15 cellular contexts compared by ENCODE assay signal in genomic region chr1:9084883-9085282, GRCh38. TPM values are rescaled to one million over a fixed set of nuclear protein-coding genes. Genes with fewer than 3 reads are reported as not detected.
DNase-seq lines count a peak whose midpoint lies in the region; ATAC-seq and TF ChIP-seq lines count a peak whose summit lies in the region.
"Had no signal": no experiment of that assay in that cellular context is flagged by ENCODE, and none has a peak within 500 bp of the region (broad histone marks: within the 10 kb centered on the region; RNA-seq: fewer than 3 reads in every experiment).

No MANE protein-coding gene starts in this region.

- CTCF ChIA-PET in MCF 10A (lab: Yijun Ruan, JAX): interaction anchor here (0.8 to 1.6 kb wide), 4 partner anchors 13 to 80 kb away, joined by 3 to 6 read pairs (median 4); no protein-coding TSS in a partner anchor

- DNase-seq in MCF 10A (ENCODE audit: unreplicated experiment): peak; percentile 50
- no peak for DNase-seq in breast epithelium (ENCODE audit: low spot score in 2 of 2)
- DNase-seq in neural progenitor cell (ENCODE audit: low spot score): no peak
- peak; percentile 83 to 89 for DNase-seq in aorta
- no peak for DNase-seq in NOMO-1 treated with DMSO at 0.1 percent for 48 hours (lab: John Stamatoyannopoulos, UW; ENCODE audit: unreplicated experiment)
- DNase-seq in pons (ENCODE audit: low spot score): no peak
- DNase-seq: DND-41; natural killer cell; SHP77; stimulated activated CD4-positive, alpha-beta T cell treated with anti-CD3 and anti-CD28 coated beads, Interleukin-2, amount 100 ng/mL, for 24 hours; WERI-Rb-1 had no signal

- no TSS peak for BruUV-seq in MCF 10A (replicated peaks; lab: Mats Ljungman, UMichigan)

- H3K9me3 ChIP-seq in breast epithelium (no peaks in the 10 kb centered on the region), esophagus (ENCODE audit: control insufficient read depth in 2 of 2, insufficient read depth in 1 of 2, low read depth in 1 of 2, low read length in 1 of 2) (no peaks in the 10 kb centered on the region), neural progenitor cell (ENCODE audit: low read depth) (no peaks in the 10 kb centered on the region), aorta (ENCODE audit: control insufficient read depth, low read length) (no peaks in the 10 kb centered on the region)

- no peaks in the 10 kb centered on the region for H3K27me3 ChIP-seq in breast epithelium
- no peaks in the 10 kb centered on the region for H3K27me3 ChIP-seq in esophagus (ENCODE audit: control insufficient read depth in 1 of 2, insufficient read depth in 2 of 2, low read length in 2 of 2)
- no peaks in the 10 kb centered on the region for H3K27me3 ChIP-seq in neural progenitor cell
- H3K27me3 ChIP-seq in aorta (ENCODE audit: control insufficient read depth in 1 of 2, insufficient read depth in 2 of 2, low read length in 1 of 2): no peaks in the 10 kb centered on the region

- no peaks in the 10 kb centered on the region for H3K79me2 ChIP-seq in neural progenitor cell (ENCODE audit: low read depth)

- POLR2A ChIA-PET in MCF 10A (lab: Yijun Ruan, JAX): interaction anchor here (0.8 to 1.5 kb wide), 4 partner anchors 8 to 206 kb away, joined by 3 to 5 read pairs (median 4); partner anchors contain the start of gene ENO1

- no peak overlapping the region for H3K9ac ChIP-seq in neural progenitor cell

- ATAC-seq in aorta (ENCODE audit: low FRiP score) (peak; percentile 65), GM18502 (IDR thresholded peaks at IDR 0.05; ENCODE audit: poor library complexity, unreplicated experiment) (no peak)
- ATAC-seq: natural killer cell; stimulated activated memory B cell treated with anti-CD40 and anti-IgM and Interleukin-4, amounts not matched to agents 10 μg/mL and 1 μg/mL and 100 μg/mL, for 72 hours had no signal

- no peaks in the 10 kb centered on the region for H3K27me3 Mint-ChIP-seq in MCF 10A (ENCODE audit: insufficient read depth, unreplicated experiment)
- peaks cover 5% of the 10 kb centered on the region for H3K27me3 Mint-ChIP-seq in neural progenitor cell (ENCODE audit: insufficient read depth, low read depth)

- H3K36me3 ChIP-seq in breast epithelium: no peaks in the 10 kb centered on the region
- no peaks in the 10 kb centered on the region for H3K36me3 ChIP-seq in esophagus (ENCODE audit: control insufficient read depth in 2 of 2, insufficient read depth in 2 of 2, low read length in 1 of 2)
- H3K36me3 ChIP-seq in neural progenitor cell: no peaks in the 10 kb centered on the region
- no peaks in the 10 kb centered on the region for H3K36me3 ChIP-seq in aorta (ENCODE audit: control insufficient read depth in 1 of 2, insufficient read depth in 2 of 2, low read length in 1 of 2)
- H3K36me3 ChIP-seq: WERI-Rb-1 had no signal

- peak overlapping the region in 1 of 2 donors; percentile 43 for H3K27ac ChIP-seq in breast epithelium
- peak overlapping the region; percentile 54 to 84 for H3K27ac ChIP-seq in esophagus (ENCODE audit: low read depth in 2 of 2, low read length in 1 of 2)
- H3K27ac ChIP-seq in neural progenitor cell: no peak overlapping the region
- H3K27ac ChIP-seq in aorta (ENCODE audit: low read depth in 1 of 2, low read length in 2 of 2): peak overlapping the region in 1 of 2 donors; percentile 10
- H3K27ac ChIP-seq: 22Rv1, WERI-Rb-1 had no signal

- peak overlapping the region; percentile 79 for H3K27ac Mint-ChIP-seq in MCF 10A (ENCODE audit: low read depth, unreplicated experiment)
- H3K27ac Mint-ChIP-seq in neural progenitor cell: peak overlapping the region; percentile 34
- H3K27ac Mint-ChIP-seq: natural killer cell; stimulated activated memory B cell treated with anti-CD40 and anti-IgM and Interleukin-4, amounts not matched to agents 10 μg/mL and 1 μg/mL and 100 μg/mL, for 72 hours had no signal

- WGBS in esophagus, 2 donors: 37 to 61% methylated on average over 8 of the region's 8 CpGs
- WGBS in aorta, 2 donors: 5% methylated on average over 8 of the region's 8 CpGs

- H3K4me2 ChIP-seq in neural progenitor cell: no peak overlapping the region

- H3K4me1 Mint-ChIP-seq in MCF 10A (ENCODE audit: insufficient read depth, unreplicated experiment): peaks cover 45% of the 10 kb centered on the region
- peaks cover 6% of the 10 kb centered on the region for H3K4me1 Mint-ChIP-seq in neural progenitor cell

- intact Hi-C loops in MCF 10A (cut with micrococcal nuclease): no loop called here
- intact Hi-C loops in breast epithelium (cut with DNase I; ENCODE audit: low total_unique reads): no loop called here
- intact Hi-C loops in aorta (cut with DNase I): no loop called here

- H3K4me3 ChIP-seq in breast epithelium: no peak overlapping the region
- no peak overlapping the region for H3K4me3 ChIP-seq in esophagus (ENCODE audit: low read depth in 1 of 2, low read length in 2 of 2)
- H3K4me3 ChIP-seq in neural progenitor cell: no peak overlapping the region
- no peak overlapping the region for H3K4me3 ChIP-seq in aorta (ENCODE audit: low read length in 2 of 2)

- H3K36me3 Mint-ChIP-seq in MCF 10A (ENCODE audit: insufficient read depth, unreplicated experiment) (no peaks in the 10 kb centered on the region), neural progenitor cell (no peaks in the 10 kb centered on the region)
- H3K36me3 Mint-ChIP-seq: natural killer cell; stimulated activated memory B cell treated with anti-CD40 and anti-IgM and Interleukin-4, amounts not matched to agents 10 μg/mL and 1 μg/mL and 100 μg/mL, for 72 hours had no signal

- no peaks in the 10 kb centered on the region for H3F3A ChIP-seq in neural progenitor cell (ENCODE audit: low read depth)

- peak overlapping the region; percentile 1 for H3K4me3 Mint-ChIP-seq in MCF 10A (ENCODE audit: unreplicated experiment)
- no peak overlapping the region for H3K4me3 Mint-ChIP-seq in neural progenitor cell
- H3K4me3 Mint-ChIP-seq: natural killer cell; stimulated activated memory B cell treated with anti-CD40 and anti-IgM and Interleukin-4, amounts not matched to agents 10 μg/mL and 1 μg/mL and 100 μg/mL, for 72 hours had no signal

- H2AFZ ChIP-seq in neural progenitor cell (replicated peaks): no peak overlapping the region

- H3K4me1 ChIP-seq in breast epithelium (no peaks in the 10 kb centered on the region), esophagus (ENCODE audit: control insufficient read depth in 2 of 2, insufficient read depth in 2 of 2, low read length in 1 of 2) (peaks cover 0 to 6% of the 10 kb centered on the region in 2 donors), neural progenitor cell (no peaks in the 10 kb centered on the region), aorta (ENCODE audit: control insufficient read depth in 1 of 2, insufficient read depth in 2 of 2, low read length in 2 of 2) (no peaks in the 10 kb centered on the region)

- no peaks in the 10 kb centered on the region for H4K20me1 ChIP-seq in neural progenitor cell (ENCODE audit: low read depth)

- no peak for TF ChIP-seq POLR2A in breast epithelium (IDR thresholded peaks at IDR 0.05)

- TF ChIP-seq CTCF in MCF 10A (IDR thresholded peaks at IDR 0.05; ENCODE audit: unreplicated experiment) (no peak), breast epithelium (IDR thresholded peaks at IDR 0.05) (no peak), neural progenitor cell (IDR thresholded peaks at IDR 0.05) (no peak)

- H3K9me3 Mint-ChIP-seq in MCF 10A (ENCODE audit: unreplicated experiment) (no peaks in the 10 kb centered on the region), neural progenitor cell (peaks cover 9% of the 10 kb centered on the region)
- H3K9me3 Mint-ChIP-seq: natural killer cell had no signal

RNA-seq across cellular contexts. Expression of gene SLC2A5, which starts 15.4 kb away (rescaled TPM):
- total RNA-seq in MCF 10A (2022) (0.39 and 0.61 TPM in 2 replicates), breast epithelium (1 to 10 TPM; 2.3 to 2.8 (median 2.7) TPM), neural progenitor cell (ENCODE audit: low replicate concordance) (not detected in 2 replicates), aorta (10 to 100 TPM in 1 of 2 donors, 1 to 10 TPM in 1; 5.8 to 17.5 TPM)
- polyA plus RNA-seq in esophagus (1 to 10 TPM; 3.5 to 3.6 TPM), aorta (10 to 100 TPM in 1 of 2 donors, under 1 TPM in 1; 0.31 to 10.5 TPM)
- total RNA-seq: natural killer cell had no signal

RNA-seq across cellular contexts. Expression of gene GPR157, which starts 44.0 kb away (rescaled TPM):
- total RNA-seq in MCF 10A (2022): 8.1 and 12.7 TPM in 2 replicates
- 10 to 100 TPM in 1 of 3 donors, 1 to 10 TPM in 2; 4.3 to 11.7 (median 9.2) TPM for total RNA-seq in breast epithelium
- polyA plus RNA-seq in esophagus: 10 to 100 TPM; 15.7 to 15.9 TPM
- 1.6 and 2.1 TPM in 2 replicates for total RNA-seq in neural progenitor cell (ENCODE audit: low replicate concordance)
- 1 to 10 TPM; 7.1 to 7.9 TPM for total RNA-seq in aorta
- 1 to 10 TPM; 1.1 to 2.4 TPM for polyA plus RNA-seq in aorta

RNA-seq across cellular contexts. Expression of gene SLC2A7, which starts 58.7 kb away (rescaled TPM):
- total RNA-seq in MCF 10A (2022) (not detected in 2 replicates), breast epithelium (not detected), neural progenitor cell (ENCODE audit: low replicate concordance) (not detected in 2 replicates), aorta (not detected)
- polyA plus RNA-seq in esophagus (not detected), aorta (not detected)
- total RNA-seq: natural killer cell had no signal

Comparison
In these comparisons a context has a peak if more than half of its experiments do, and no peak if none do; other contexts are left out.
1. DNase-seq: peak in MCF 10A (single experiment) and aorta (2 of 2); none in breast epithelium (0 of 2), neural progenitor cell (single experiment), NOMO-1 treated with DMSO at 0.1 percent for 48 hours (single experiment) and pons (single experiment).